In genomic region chr2:25125189-25125588, GRCh38 we compare ENCODE assay signal across 28 cellular contexts.
"Had no signal": no experiment of that assay in that cellular context is flagged by ENCODE, and none has a peak within 500 bp of the region (broad histone marks: within the 10 kb centered on the region; RNA-seq: fewer than 3 reads in every experiment).

No MANE protein-coding gene starts in this region.

- FAIRE-seq: endometrium, endothelial cell of umbilical vein had no signal

- ATAC-seq: activated CD4-positive, alpha-beta T cell treated with anti-CD3 and anti-CD28 coated beads for 36 hours; activated CD8-positive, alpha-beta memory T cell treated with anti-CD3 and anti-CD28 coated beads, Interleukin-2, amount 10 ng/mL, durations not matched to agents 7 days and 5 days; activated CD8-positive, alpha-beta T cell treated with anti-CD3 and anti-CD28 coated beads, Interleukin-2, amount 10 ng/mL, durations not matched to agents 7 days and 5 days; body of pancreas; foreskin keratinocyte; gastrocnemius medialis; heart left ventricle had no signal

- H3K4me1 ChIP-seq: body of pancreas, colonic mucosa, foreskin keratinocyte, gastrocnemius medialis had no signal

- DNase-seq: activated CD4-positive, alpha-beta memory T cell treated with anti-CD3 and anti-CD28 coated beads for 36 hours; activated CD4-positive, alpha-beta T cell treated with anti-CD3 and anti-CD28 coated beads for 36 hours; activated CD4-positive, alpha-beta T cell treated with anti-CD3 and anti-CD28 coated beads, Interleukin-2, amount 10 ng/mL, durations not matched to agents 24 days and 14 days; activated CD4-positive, CD25-positive, alpha-beta regulatory T cell; activated CD4-positive, CD25-positive, alpha-beta regulatory T cell treated with anti-CD3 and anti-CD28 coated beads, Interleukin-2, amount 50 U/mL, for 72 hours; activated CD8-positive, alpha-beta memory T cell treated with anti-CD3 and anti-CD28 coated beads, Interleukin-2, amount 10 ng/mL, durations not matched to agents 7 days and 5 days; activated CD8-positive, alpha-beta memory T cell treated with anti-CD3 and anti-CD28 coated beads, Interleukin-2, amount 50 U/mL, for 4 hours; activated CD8-positive, alpha-beta T cell treated with anti-CD3 and anti-CD28 coated beads, Interleukin-2, amount 10 ng/mL, durations not matched to agents 7 days and 5 days; activated gamma-delta T cell; activated naive CD4-positive, alpha-beta T cell treated with anti-CD3 and anti-CD28 coated beads, Interleukin-2, amount 50 U/mL, for 16 hours; activated naive CD4-positive, alpha-beta T cell treated with Interleukin-2 at 50 U/mL for 16 hours; activated T-cell treated with anti-CD3 and anti-CD28 coated beads, Interleukin-2, amount 50 U/mL, for 1 hour; activated T-cell treated with anti-CD3 and anti-CD28 coated beads, Interleukin-2, amount 50 U/mL, for 48 hours; amniotic stem cell; body of pancreas; central memory CD4-positive, alpha-beta T cell; cerebellar nuclear complex; colonic mucosa; effector CD8-positive, alpha-beta T cell; foreskin keratinocyte; gastrocnemius medialis; glutamatergic neuron; heart left ventricle; T-helper 2 cell had no signal

- H3K9me3 ChIP-seq: body of pancreas, colonic mucosa, gastrocnemius medialis, heart left ventricle had no signal

- H3K27me3 ChIP-seq: body of pancreas, cardiac muscle cell, colonic mucosa, gastrocnemius medialis had no signal

- H3K36me3 ChIP-seq: cardiac muscle cell, colonic mucosa, gastrocnemius medialis had no signal

- H3K27ac ChIP-seq: body of pancreas, cardiac muscle cell, colonic mucosa, epithelial cell of prostate, foreskin keratinocyte, gastrocnemius medialis, heart left ventricle had no signal

- H3K4me3 ChIP-seq: body of pancreas, cardiac muscle cell, colonic mucosa, gastrocnemius medialis, heart left ventricle had no signal
